ENCODE assay signal across 1 cellular context in genomic region chr14:92207012-92207927, GRCh38.
TF ChIP-seq lines count a peak whose summit lies in the region.

No MANE protein-coding gene starts in this region.

TF ChIP-seq in WTC11, 78 proteins besides CTCF, POLR2A, EP300 and RAD21 (continued from another document):
- no peak for TF ChIP-seq PRDM15 (CRISPR knock-in tag; IDR thresholded peaks at IDR 0.05)
- no peak for TF ChIP-seq CBFB (CRISPR knock-in tag; IDR thresholded peaks at IDR 0.05; ENCODE audit: low read depth)
- TF ChIP-seq MLX (CRISPR knock-in tag; IDR thresholded peaks at IDR 0.05): no peak
- TF ChIP-seq ZNF138 (CRISPR knock-in tag; conservative IDR thresholded peaks at IDR 0.05): no peak
- no peak for TF ChIP-seq NR3C1 (CRISPR knock-in tag; conservative IDR thresholded peaks at IDR 0.05; ENCODE audit: low read depth)
- TF ChIP-seq, protein P1, sequence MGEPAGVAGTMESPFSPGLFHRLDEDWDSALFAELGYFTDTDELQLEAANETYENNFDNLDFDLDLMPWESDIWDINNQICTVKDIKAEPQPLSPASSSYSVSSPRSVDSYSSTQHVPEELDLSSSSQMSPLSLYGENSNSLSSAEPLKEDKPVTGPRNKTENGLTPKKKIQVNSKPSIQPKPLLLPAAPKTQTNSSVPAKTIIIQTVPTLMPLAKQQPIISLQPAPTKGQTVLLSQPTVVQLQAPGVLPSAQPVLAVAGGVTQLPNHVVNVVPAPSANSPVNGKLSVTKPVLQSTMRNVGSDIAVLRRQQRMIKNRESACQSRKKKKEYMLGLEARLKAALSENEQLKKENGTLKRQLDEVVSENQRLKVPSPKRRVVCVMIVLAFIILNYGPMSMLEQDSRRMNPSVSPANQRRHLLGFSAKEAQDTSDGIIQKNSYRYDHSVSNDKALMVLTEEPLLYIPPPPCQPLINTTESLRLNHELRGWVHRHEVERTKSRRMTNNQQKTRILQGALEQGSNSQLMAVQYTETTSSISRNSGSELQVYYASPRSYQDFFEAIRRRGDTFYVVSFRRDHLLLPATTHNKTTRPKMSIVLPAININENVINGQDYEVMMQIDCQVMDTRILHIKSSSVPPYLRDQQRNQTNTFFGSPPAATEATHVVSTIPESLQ (CRISPR knock-in tag; IDR thresholded peaks at IDR 0.05): no peak
